In genomic region chr5:580436-580835, GRCh38 we compare ENCODE assay signal across 24 cellular contexts.
"Had no signal": no experiment of that assay in that cellular context is flagged by ENCODE, and none has a peak within 500 bp of the region (broad histone marks: within the 10 kb centered on the region; RNA-seq: fewer than 3 reads in every experiment).

No MANE protein-coding gene starts in this region.

- H3K36me3 ChIP-seq: brain microvascular endothelial cell, heart left ventricle, left lung, lower lobe of right lung, neural progenitor cell, spleen, transverse colon, vagina had no signal

- H3K4me3 ChIP-seq: heart left ventricle, left lung, lower lobe of right lung, neural progenitor cell, spleen, transverse colon, vagina had no signal

- H3K27me3 ChIP-seq: vagina had no signal

- H3K4me1 ChIP-seq: heart left ventricle, left lung, lower lobe of right lung, neural progenitor cell, spleen, transverse colon, vagina had no signal

- H3K9me3 ChIP-seq: vagina had no signal

- H3K27ac ChIP-seq: brain microvascular endothelial cell, heart left ventricle, left lung, lower lobe of right lung, neural progenitor cell, spleen, transverse colon, vagina had no signal

- DNase-seq: activated gamma-delta T cell treated with Interleukin-2 at 50 U/mL for 16 hours; activated naive CD4-positive, alpha-beta T cell treated with anti-CD3 and anti-CD28 coated beads, Interleukin-2, amount 50 U/mL, for 16 hours; activated T-cell treated with anti-CD3 and anti-CD28 coated beads, Interleukin-2, amount 50 U/mL, for 1 hour; amniotic stem cell; brain microvascular endothelial cell; caudate nucleus; foreskin fibroblast; heart left ventricle; hypothalamus; immature natural killer cell; left lung; lower lobe of right lung; mesenchymal stem cell; natural killer cell; occipital lobe; right cardiac atrium; spleen; stimulated activated naive CD4-positive, alpha-beta T cell; T-helper 1 cell; transverse colon had no signal

- FAIRE-seq: astrocyte had no signal

- ATAC-seq: activated T-helper 17 cell treated with anti-CD3 and anti-CD28 coated beads, Interleukin-2, amount 50 U/mL, for 72 hours; heart left ventricle; left lung; lower lobe of right lung; right cardiac atrium had no signal
